16 cellular contexts compared by ENCODE assay signal in the genomic region with DNA sequence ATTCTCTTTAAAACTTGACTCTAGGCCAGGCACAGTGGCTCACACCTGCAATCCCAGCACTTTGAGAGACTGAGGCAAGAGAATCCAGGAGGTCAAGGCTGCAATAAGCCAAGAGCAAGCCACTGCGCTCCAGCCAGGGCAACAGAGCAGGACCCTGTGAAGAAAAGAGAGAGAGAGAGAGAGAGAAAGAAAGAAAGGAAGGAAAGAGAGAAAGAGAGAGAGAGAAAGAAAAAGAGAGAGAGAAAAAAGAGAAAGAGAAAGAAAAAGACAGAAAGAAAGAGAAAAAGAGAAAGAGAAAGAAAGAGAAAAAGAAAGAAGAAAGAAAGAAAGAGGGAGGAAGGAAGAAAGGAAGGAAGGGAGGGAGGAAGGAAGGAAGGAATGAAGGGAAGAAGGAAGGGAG.
DNase-seq lines count a peak whose midpoint lies in the region; ATAC-seq, FAIRE-seq and TF ChIP-seq lines count a peak whose summit lies in the region.
"Had no signal": no experiment of that assay in that cellular context is flagged by ENCODE, and none has a peak within 500 bp of the region (broad histone marks: within the 10 kb centered on the region; RNA-seq: fewer than 3 reads in every experiment).

No MANE protein-coding gene starts in this region.

- H3K9me3 ChIP-seq in HEK293 (ENCODE audit: control insufficient read depth, insufficient read depth, low read depth, low read length) (no peaks in the 10 kb centered on the region), K562 (replicated peaks; ENCODE audit: control insufficient read depth, insufficient read depth, low read depth, low read length) (no peaks in the 10 kb centered on the region), mesodermal cell (ENCODE audit: control insufficient read depth, low read length) (no peaks in the 10 kb centered on the region), tibial nerve (no peaks in the 10 kb centered on the region)

- peaks cover 41% of the 10 kb centered on the region for H3K27me3 Mint-ChIP-seq in stimulated activated memory B cell treated with anti-CD40 and anti-IgM and Interleukin-4, amounts not matched to agents 10 μg/mL and 1 μg/mL and 100 μg/mL, for 72 hours

- no peak overlapping the region for H3K4me3 Mint-ChIP-seq in stimulated activated memory B cell treated with anti-CD40 and anti-IgM and Interleukin-4, amounts not matched to agents 10 μg/mL and 1 μg/mL and 100 μg/mL, for 72 hours
- H3K4me3 Mint-ChIP-seq: CD4-positive, alpha-beta memory T cell; H9; HFFc6 had no signal

- in situ Hi-C loops in K562 (cut with MboI): no loop called here

- H2AFZ ChIP-seq in K562 (ENCODE audit: low read depth, low read length): no peak overlapping the region

- no peak overlapping the region for H3K4me3 ChIP-seq in HEK293 (ENCODE audit: low read depth, low read length)
- no peak overlapping the region for H3K4me3 ChIP-seq in K562
- H3K4me3 ChIP-seq in mesodermal cell (ENCODE audit: extremely low read depth, insufficient read depth, low read length, poor library complexity, severe bottlenecking): no peak overlapping the region
- no peak overlapping the region for H3K4me3 ChIP-seq in tibial nerve

- ATAC-seq in K562: no peak
- no peak for ATAC-seq in stimulated activated memory B cell treated with anti-CD40 and anti-IgM and Interleukin-4, amounts not matched to agents 10 μg/mL and 1 μg/mL and 100 μg/mL, for 72 hours

- no peaks in the 10 kb centered on the region for H3K9me1 ChIP-seq in K562 (ENCODE audit: control insufficient read depth, insufficient read depth, low read length)

- DNase-seq in K562 (ENCODE audit: extremely low read depth in 1 of 4, low spot score in 3 of 4) (no peak), tibial nerve (ENCODE audit: low spot score in 2 of 2) (no peak), NCI-H345 treated with DMSO at 0.1 percent for 48 hours (lab: John Stamatoyannopoulos, UW; ENCODE audit: unreplicated experiment) (no peak), islet precursor cell (no peak)
- DNase-seq: 8988T; CD4-positive, alpha-beta memory T cell; DMS79; GOT3; H9; HFFc6 had no signal

- peak overlapping the region; percentile 30 for H3K27ac Mint-ChIP-seq in stimulated activated memory B cell treated with anti-CD40 and anti-IgM and Interleukin-4, amounts not matched to agents 10 μg/mL and 1 μg/mL and 100 μg/mL, for 72 hours
- H3K27ac Mint-ChIP-seq: CD4-positive, alpha-beta memory T cell; H9; HFFc6 had no signal

- H3K27ac ChIP-seq in HEK293 (ENCODE audit: extremely low read depth, low read depth, low read length): no peak overlapping the region
- no peak overlapping the region for H3K27ac ChIP-seq in K562 (ENCODE audit: extremely low read depth, low read depth, low read length)
- peak overlapping the region; percentile 55 for H3K27ac ChIP-seq in mesodermal cell (ENCODE audit: low read depth, low read length, severe bottlenecking)
- no peak overlapping the region for H3K27ac ChIP-seq in tibial nerve
- H3K27ac ChIP-seq: C4-2B had no signal

- H3K27me3 ChIP-seq in K562 (ENCODE audit: control insufficient read depth in 2 of 2, insufficient read depth in 2 of 2, low read length in 2 of 2) (no peaks in the 10 kb centered on the region), tibial nerve (no peaks in the 10 kb centered on the region)

- no peaks in the 10 kb centered on the region for H3K9me3 Mint-ChIP-seq in stimulated activated memory B cell treated with anti-CD40 and anti-IgM and Interleukin-4, amounts not matched to agents 10 μg/mL and 1 μg/mL and 100 μg/mL, for 72 hours
- H3K9me3 Mint-ChIP-seq: CD4-positive, alpha-beta memory T cell; H9; HFFc6 had no signal

- TF ChIP-seq POLR2A in K562 (conservative IDR thresholded peaks at IDR 0.05): no peak
- TF ChIP-seq POLR2A in tibial nerve (IDR thresholded peaks at IDR 0.05): no peak

- H3K4me2 ChIP-seq in K562 (ENCODE audit: insufficient read depth, low read length): no peak overlapping the region

- BruUV-seq in K562 (replicated peaks; lab: Mats Ljungman, UMichigan): no TSS peak

- CTCF ChIA-PET in HEK293 (lab: Yijun Ruan, JAX) (no interaction called here), K562 (lab: Yijun Ruan, JAX; ENCODE audit: low intra/inter-chr PET ratio) (no interaction called here)

- H3K79me2 ChIP-seq in K562 (ENCODE audit: control insufficient read depth, insufficient read depth, low read length): no peaks in the 10 kb centered on the region

- no peak for TF ChIP-seq RAD21 in K562 (CRISPR knock-in tag; conservative IDR thresholded peaks at IDR 0.05 in 1 of 2, IDR thresholded peaks at IDR 0.05 in 1 of 2)

- no peaks in the 10 kb centered on the region for H3K4me1 ChIP-seq in HEK293 (ENCODE audit: control insufficient read depth, insufficient read depth, low read length)
- no peaks in the 10 kb centered on the region for H3K4me1 ChIP-seq in K562 (replicated peaks in 1 of 2; ENCODE audit: control insufficient read depth in 2 of 2, insufficient read depth in 2 of 2, low read length in 2 of 2)
- H3K4me1 ChIP-seq in mesodermal cell (ENCODE audit: control insufficient read depth, insufficient read depth, low read length, poor library complexity, severe bottlenecking): peaks cover 8% of the 10 kb centered on the region
- H3K4me1 ChIP-seq in tibial nerve: peaks cover 0 to 12% (median 0%) of the 10 kb centered on the region in 4 donors

- H3K4me1 Mint-ChIP-seq in stimulated activated memory B cell treated with anti-CD40 and anti-IgM and Interleukin-4, amounts not matched to agents 10 μg/mL and 1 μg/mL and 100 μg/mL, for 72 hours: peaks cover 35% of the 10 kb centered on the region

- POLR2A ChIA-PET in HEK293 (lab: Yijun Ruan, JAX) (no interaction called here), K562 (lab: Yijun Ruan, JAX) (no interaction called here)

- H4K20me1 ChIP-seq in K562 (replicated peaks; ENCODE audit: control insufficient read depth, insufficient read depth, low read length): no peaks in the 10 kb centered on the region; the same call in 1 of the 2 replicates

- H3K9ac ChIP-seq in K562 (ENCODE audit: insufficient read depth in 1 of 2, low read depth in 2 of 2, low read length in 2 of 2): no peak overlapping the region

- H3K36me3 Mint-ChIP-seq in stimulated activated memory B cell treated with anti-CD40 and anti-IgM and Interleukin-4, amounts not matched to agents 10 μg/mL and 1 μg/mL and 100 μg/mL, for 72 hours: peaks cover 4% of the 10 kb centered on the region
- H3K36me3 Mint-ChIP-seq: CD4-positive, alpha-beta memory T cell had no signal

- TF ChIP-seq CTCF in HEK293 (tag by site-specific recombination; IDR thresholded peaks at IDR 0.05): no peak
- no peak for TF ChIP-seq CTCF in K562 (IDR thresholded peaks at IDR 0.05 in 2 of 3, conservative IDR thresholded peaks at IDR 0.05 in 1 of 3; ENCODE audit: insufficient read depth in 2 of 3, low read depth in 1 of 3, low read length in 3 of 3)
- TF ChIP-seq CTCF in tibial nerve (IDR thresholded peaks at IDR 0.05): no peak

- WGBS in K562 (ENCODE audit: insufficient coverage, low coverage, missing lambda C conversion rate): no CpG with 5 or more reads among the region's 1 CpG
- WGBS in mesodermal cell (ENCODE audit: insufficient coverage in 2 of 2), 2 experiments: 94 to 100% methylated on average over 1 of the region's 1 CpG
- 79 to 92% methylated on average over 1 of the region's 1 CpG for WGBS in tibial nerve, 2 donors

- FAIRE-seq in K562 (lab: Jason Lieb, UNC): no peak
- FAIRE-seq: G401.6, GM12891 had no signal

- TF ChIP-seq EP300 in K562 (IDR thresholded peaks at IDR 0.05; ENCODE audit: low read length): no peak
- no peak for TF ChIP-seq EP300 in tibial nerve (IDR thresholded peaks at IDR 0.05)

- intact Hi-C loops in K562 (cut with micrococcal nuclease): no loop called here

- H3K36me3 ChIP-seq in HEK293 (ENCODE audit: control insufficient read depth in 2 of 2, insufficient read depth in 1 of 2, low read length in 2 of 2) (no peaks in the 10 kb centered on the region), K562 (ENCODE audit: control insufficient read depth, insufficient read depth, low read length) (no peaks in the 10 kb centered on the region), mesodermal cell (ENCODE audit: control insufficient read depth, insufficient read depth, low read length) (peaks cover 3% of the 10 kb centered on the region), tibial nerve (peaks cover 0 to 6% (median 0%) of the 10 kb centered on the region in 3 donors)

TF ChIP-seq in HEK293, 187 proteins besides CTCF, POLR2A, EP300 and RAD21:
- peak; percentile 74 for TF ChIP-seq ZNF366 (tag by site-specific recombination; conservative IDR thresholded peaks at IDR 0.05)
- TF ChIP-seq MEIS1 (CRISPR knock-in tag; IDR thresholded peaks at IDR 0.05; ENCODE audit: borderline replicate concordance): no peak

TF ChIP-seq in K562, 482 proteins besides CTCF, POLR2A, EP300 and RAD21:
- no peak for TF ChIP-seq MAFK (IDR thresholded peaks at IDR 0.05; ENCODE audit: low read length)
- TF ChIP-seq, protein P1, sequence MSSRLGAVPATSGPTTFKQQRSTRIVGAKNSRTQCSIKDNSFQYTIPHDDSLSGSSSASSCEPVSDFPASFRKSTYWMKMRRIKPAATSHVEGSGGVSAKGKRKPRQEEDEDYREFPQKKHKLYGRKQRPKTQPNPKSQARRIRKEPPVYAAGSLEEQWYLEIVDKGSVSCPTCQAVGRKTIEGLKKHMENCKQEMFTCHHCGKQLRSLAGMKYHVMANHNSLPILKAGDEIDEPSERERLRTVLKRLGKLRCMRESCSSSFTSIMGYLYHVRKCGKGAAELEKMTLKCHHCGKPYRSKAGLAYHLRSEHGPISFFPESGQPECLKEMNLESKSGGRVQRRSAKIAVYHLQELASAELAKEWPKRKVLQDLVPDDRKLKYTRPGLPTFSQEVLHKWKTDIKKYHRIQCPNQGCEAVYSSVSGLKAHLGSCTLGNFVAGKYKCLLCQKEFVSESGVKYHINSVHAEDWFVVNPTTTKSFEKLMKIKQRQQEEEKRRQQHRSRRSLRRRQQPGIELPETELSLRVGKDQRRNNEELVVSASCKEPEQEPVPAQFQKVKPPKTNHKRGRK (tag; IDR thresholded peaks at IDR 0.05): peak; percentile 64; the same call in 1 of the 2 replicates
